In genomic region chr19:40797963-40798222, GRCh38 we compare ENCODE assay signal across 7 cellular contexts. TPM values are rescaled to one million over a fixed set of nuclear protein-coding genes. Genes with fewer than 3 reads are reported as not detected.
DNase-seq lines count a peak whose midpoint lies in the region; ATAC-seq and TF ChIP-seq lines count a peak whose summit lies in the region.

No MANE protein-coding gene starts in this region.

- TF ChIP-seq POLR2A in stomach (IDR thresholded peaks at IDR 0.05) = no peak

- intact Hi-C loops in activated T-helper 1 cell treated with anti-CD3 and anti-CD28 coated beads, Interleukin-12 subunit alpha, Interleukin-12 subunit beta, Interleukin-2, Interleukin-4 antibody, amounts not matched to agents 30 ng/mL and 10 ng/mL and 1 ng/mL, durations not matched to agents 14 hours and 24 hours and 36 hours (cut with micrococcal nuclease) = loop anchor here (1.0 kb wide), 8 partner anchors 8 to 465 kb away; partner anchors contain the start of genes COQ8B, NUMBL, RAB4B and SNRPA
- intact Hi-C loops in stomach (cut with DNase I; ENCODE audit: low total_unique reads) = no loop called here

- H3K36me3 Mint-ChIP-seq in activated T-helper 1 cell treated with anti-CD3 and anti-CD28 coated beads, Interleukin-12 subunit alpha, Interleukin-12 subunit beta, Interleukin-2, Interleukin-4 antibody, amounts not matched to agents 30 ng/mL and 10 ng/mL and 1 ng/mL, durations not matched to agents 14 hours and 24 hours and 36 hours (ENCODE audit: low read depth) = peaks cover 26% of the 10 kb centered on the region

- peak overlapping the region; percentile 83; the same call in 1 of the 2 replicates for H3K9ac ChIP-seq in iPS-20b (ENCODE audit: low read depth, low read length)

- peak overlapping the region; percentile 69 for H3K27ac ChIP-seq in iPS-20b (ENCODE audit: low read length)
- peak overlapping the region; percentile 85 to 99 (median 97) for H3K27ac ChIP-seq in stomach

- TF ChIP-seq CTCF in HFF-Myc (IDR thresholded peaks at IDR 0.05; ENCODE audit: low read depth, low read length, missing control alignments) (no peak), stomach (IDR thresholded peaks at IDR 0.05) (no peak)

- DNase-seq in HFF-Myc (ENCODE audit: extremely low read depth, low read depth) = no peak
- DNase-seq in activated T-helper 1 cell treated with anti-CD3 and anti-CD28 coated beads, Interleukin-12 subunit alpha, Interleukin-12 subunit beta, Interleukin-2, Interleukin-4 antibody, amounts not matched to agents 30 ng/mL and 10 ng/mL and 1 ng/mL, durations not matched to agents 14 hours and 24 hours and 36 hours (ENCODE audit: low spot score) = no peak
- no peak for DNase-seq in stomach
- no peak for DNase-seq in DMS153 treated with DMSO at 0.1 percent for 48 hours (lab: John Stamatoyannopoulos, UW; ENCODE audit: unreplicated experiment)
- no peak for DNase-seq in inferior parietal cortex (ENCODE audit: extremely low spot score)

- peaks cover 25% of the 10 kb centered on the region for H3K36me3 ChIP-seq in iPS-20b (ENCODE audit: insufficient read depth, low read depth, low read length)
- H3K36me3 ChIP-seq in stomach = peaks cover 11 to 29% (median 17%) of the 10 kb centered on the region in 4 donors

- no peaks in the 10 kb centered on the region for H3K27me3 Mint-ChIP-seq in activated T-helper 1 cell treated with anti-CD3 and anti-CD28 coated beads, Interleukin-12 subunit alpha, Interleukin-12 subunit beta, Interleukin-2, Interleukin-4 antibody, amounts not matched to agents 30 ng/mL and 10 ng/mL and 1 ng/mL, durations not matched to agents 14 hours and 24 hours and 36 hours (ENCODE audit: insufficient read depth)

- H3K4me3 ChIP-seq in HFF-Myc (replicated peaks; ENCODE audit: low read depth, low read length) = peak overlapping the region; percentile 78
- peak overlapping the region; percentile 75; the same call in 1 of the 2 replicates for H3K4me3 ChIP-seq in iPS-20b (ENCODE audit: low read length)
- peak overlapping the region; percentile 40 to 98 (median 71) for H3K4me3 ChIP-seq in stomach

- peak overlapping the region; percentile 87 for H3K4me3 Mint-ChIP-seq in activated T-helper 1 cell treated with anti-CD3 and anti-CD28 coated beads, Interleukin-12 subunit alpha, Interleukin-12 subunit beta, Interleukin-2, Interleukin-4 antibody, amounts not matched to agents 30 ng/mL and 10 ng/mL and 1 ng/mL, durations not matched to agents 14 hours and 24 hours and 36 hours

- no peaks in the 10 kb centered on the region for H3K27me3 ChIP-seq in iPS-20b (ENCODE audit: insufficient read depth, low read length)
- H3K27me3 ChIP-seq in stomach = no peaks in the 10 kb centered on the region

- WGBS in stomach, 5 donors = 45 to 59% (median 56%) methylated on average over 4 of the region's 4 CpGs

- ATAC-seq in GM18873 (IDR thresholded peaks at IDR 0.05; ENCODE audit: low FRiP score, unreplicated experiment) = no peak

- no peaks in the 10 kb centered on the region for H3K9me3 Mint-ChIP-seq in activated T-helper 1 cell treated with anti-CD3 and anti-CD28 coated beads, Interleukin-12 subunit alpha, Interleukin-12 subunit beta, Interleukin-2, Interleukin-4 antibody, amounts not matched to agents 30 ng/mL and 10 ng/mL and 1 ng/mL, durations not matched to agents 14 hours and 24 hours and 36 hours

- no peak for TF ChIP-seq EP300 in stomach (IDR thresholded peaks at IDR 0.05)

- peak overlapping the region; percentile 92 for H3K27ac Mint-ChIP-seq in activated T-helper 1 cell treated with anti-CD3 and anti-CD28 coated beads, Interleukin-12 subunit alpha, Interleukin-12 subunit beta, Interleukin-2, Interleukin-4 antibody, amounts not matched to agents 30 ng/mL and 10 ng/mL and 1 ng/mL, durations not matched to agents 14 hours and 24 hours and 36 hours

- H3K9me3 ChIP-seq in iPS-20b (ENCODE audit: insufficient read depth, low read depth, low read length) = no peaks in the 10 kb centered on the region
- H3K9me3 ChIP-seq in stomach = no peaks in the 10 kb centered on the region

- peaks cover 14% of the 10 kb centered on the region for H3K4me1 ChIP-seq in iPS-20b (ENCODE audit: insufficient read depth, low read length)
- H3K4me1 ChIP-seq in stomach = peaks cover 36 to 42% (median 39%) of the 10 kb centered on the region in 4 donors

- peaks cover 51% of the 10 kb centered on the region for H3K4me1 Mint-ChIP-seq in activated T-helper 1 cell treated with anti-CD3 and anti-CD28 coated beads, Interleukin-12 subunit alpha, Interleukin-12 subunit beta, Interleukin-2, Interleukin-4 antibody, amounts not matched to agents 30 ng/mL and 10 ng/mL and 1 ng/mL, durations not matched to agents 14 hours and 24 hours and 36 hours (ENCODE audit: low read depth)

RNA-seq across cellular contexts. Expression of gene EGLN2, which starts 1.1 kb away (rescaled TPM):
- total RNA-seq in activated T-helper 1 cell treated with anti-CD3 and anti-CD28 coated beads, Interleukin-12 subunit alpha, Interleukin-12 subunit beta, Interleukin-2, Interleukin-4 antibody, amounts not matched to agents 30 ng/mL and 10 ng/mL and 1 ng/mL, durations not matched to agents 14 hours and 24 hours and 36 hours = 100 and 104 TPM in 2 replicates
- total RNA-seq in stomach = 100 to 1,000 TPM in 1 of 5 donors, 10 to 100 TPM in 4; 30.0 to 115 (median 71.2) TPM
- polyA plus RNA-seq in stomach = 10 to 100 TPM; 69.8 to 73.9 (median 71.7) TPM

RNA-seq across cellular contexts. Expression of gene RAB4B, which starts 19.8 kb away (rescaled TPM):
- total RNA-seq in activated T-helper 1 cell treated with anti-CD3 and anti-CD28 coated beads, Interleukin-12 subunit alpha, Interleukin-12 subunit beta, Interleukin-2, Interleukin-4 antibody, amounts not matched to agents 30 ng/mL and 10 ng/mL and 1 ng/mL, durations not matched to agents 14 hours and 24 hours and 36 hours = 40.6 and 45.5 TPM in 2 replicates
- 10 to 100 TPM in 4 of 5 donors, not detected in 1; 10.3 to 47.8 (median 28.9) TPM for total RNA-seq in stomach
- 10 to 100 TPM; 31.6 to 53.7 (median 39.2) TPM for polyA plus RNA-seq in stomach

RNA-seq across cellular contexts. Expression of gene MIA, which starts 22.6 kb away (rescaled TPM):
- total RNA-seq in activated T-helper 1 cell treated with anti-CD3 and anti-CD28 coated beads, Interleukin-12 subunit alpha, Interleukin-12 subunit beta, Interleukin-2, Interleukin-4 antibody, amounts not matched to agents 30 ng/mL and 10 ng/mL and 1 ng/mL, durations not matched to agents 14 hours and 24 hours and 36 hours = 0.91 TPM in 1 of 2 replicates, not detected in the other
- total RNA-seq in stomach = 1 to 10 TPM in 2 of 5 donors, not detected in 3; 2.9 to 8.1 TPM
- polyA plus RNA-seq in stomach = 10 to 100 TPM in 1 of 3 donors, 1 to 10 TPM in 1, not detected in 1; 2.8 to 10.1 TPM

RNA-seq across cellular contexts. Expression of gene SNRPA, which starts 46.9 kb away (rescaled TPM):
- total RNA-seq in activated T-helper 1 cell treated with anti-CD3 and anti-CD28 coated beads, Interleukin-12 subunit alpha, Interleukin-12 subunit beta, Interleukin-2, Interleukin-4 antibody, amounts not matched to agents 30 ng/mL and 10 ng/mL and 1 ng/mL, durations not matched to agents 14 hours and 24 hours and 36 hours = 243 and 245 TPM in 2 replicates
- total RNA-seq in stomach = 100 to 1,000 TPM in 2 of 5 donors, 10 to 100 TPM in 2, 1 to 10 TPM in 1; 4.9 to 258 (median 46.0) TPM
- polyA plus RNA-seq in stomach = 10 to 100 TPM; 33.1 to 74.6 (median 71.6) TPM

RNA-seq across cellular contexts. Expression of gene ACTMAP, which starts 47.6 kb away (rescaled TPM):
- total RNA-seq in activated T-helper 1 cell treated with anti-CD3 and anti-CD28 coated beads, Interleukin-12 subunit alpha, Interleukin-12 subunit beta, Interleukin-2, Interleukin-4 antibody, amounts not matched to agents 30 ng/mL and 10 ng/mL and 1 ng/mL, durations not matched to agents 14 hours and 24 hours and 36 hours = 9.5 and 10.0 TPM in 2 replicates
- 10 to 100 TPM in 2 of 5 donors, 1 to 10 TPM in 2, under 1 TPM in 1; 0.73 to 24.6 (median 8.2) TPM for total RNA-seq in stomach
- polyA plus RNA-seq in stomach = 1 to 10 TPM; 5.5 to 9.7 (median 8.2) TPM
